Comparison of ENCODE assay signal across 8 cellular contexts in the genomic region with DNA sequence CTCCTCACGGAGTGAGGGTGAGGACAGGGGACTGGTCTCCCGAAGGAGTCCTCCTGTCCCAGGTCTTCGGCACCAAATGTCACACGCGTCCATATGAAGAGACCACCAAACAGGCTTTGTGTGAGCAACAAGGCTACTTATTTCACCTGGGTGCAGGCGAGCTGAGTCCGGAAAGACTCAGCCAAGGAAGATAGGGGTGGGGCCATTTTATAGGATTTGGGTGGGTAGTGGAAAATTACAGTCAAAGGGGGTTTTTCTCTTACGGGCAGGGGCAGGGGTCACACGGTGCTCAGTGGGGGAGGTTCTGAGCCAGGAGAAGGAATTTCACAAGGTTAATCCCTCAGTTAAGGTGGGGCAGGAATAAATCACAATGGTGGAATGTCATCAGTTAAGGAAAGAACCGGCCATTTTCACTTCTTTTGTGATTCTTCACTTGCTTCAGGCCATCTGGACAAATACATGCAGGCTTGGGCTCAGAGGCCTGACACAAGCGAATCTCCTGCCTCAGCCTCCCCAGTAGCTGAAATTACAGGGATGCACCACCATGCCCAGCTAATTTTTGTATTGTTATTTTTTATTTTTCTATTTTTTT. TPM values are rescaled to one million over a fixed set of nuclear protein-coding genes. Genes with fewer than 3 reads are reported as not detected.
DNase-seq lines count a peak whose midpoint lies in the region; ATAC-seq and TF ChIP-seq lines count a peak whose summit lies in the region.
"Not testable (repeated sequence)": the region's sequence is repeated elsewhere in the genome, so short reads cannot be mapped to it uniquely, and the experiment has no call there.
"Had no signal": no experiment of that assay in that cellular context is flagged by ENCODE, and none has a peak within 500 bp of the region (broad histone marks: within the 10 kb centered on the region; RNA-seq: fewer than 3 reads in every experiment).

No MANE protein-coding gene starts in this region.

- H3F3A ChIP-seq in neural progenitor cell (ENCODE audit: low read depth): peaks cover 10% of the 10 kb centered on the region

- H3K4me2 ChIP-seq in neural progenitor cell: not testable (repeated sequence)

- not testable (repeated sequence) for H3K9me3 Mint-ChIP-seq in neural progenitor cell

- DNase-seq in ELF-1 (ENCODE audit: low read depth, low spot score) (peak; percentile 83), cerebellar cortex (ENCODE audit: low spot score) (peak; percentile 54)
- not testable (repeated sequence) for DNase-seq in H7; T-helper 17 cell; neural progenitor cell (ENCODE audit: low spot score)

- not testable (repeated sequence) for TF ChIP-seq CTCF in neural progenitor cell (IDR thresholded peaks at IDR 0.05)

- not testable (repeated sequence) for H3K9ac ChIP-seq in iPS-18a (ENCODE audit: low read length); neural progenitor cell

- H3K27me3 Mint-ChIP-seq in T-helper 17 cell: peaks cover 11% of the 10 kb centered on the region
- H3K27me3 Mint-ChIP-seq in neural progenitor cell (ENCODE audit: insufficient read depth, low read depth): not testable (repeated sequence)

- H3K4me3 ChIP-seq in H7 (ENCODE audit: insufficient read depth, low read depth, low read length) (peak overlapping the region; percentile 36; the same call in 1 of the 2 replicates), iPS-18a (ENCODE audit: low read length) (peak overlapping the region; percentile 2)
- H3K4me3 ChIP-seq in neural progenitor cell: not testable (repeated sequence)

- H3K27ac Mint-ChIP-seq in T-helper 17 cell: peak overlapping the region; percentile 4
- peak overlapping the region; percentile 46 for H3K27ac Mint-ChIP-seq in neural progenitor cell

- not testable (repeated sequence) for H2AFZ ChIP-seq in neural progenitor cell (replicated peaks)

- not testable (repeated sequence) for H3K27me3 ChIP-seq in H7 (ENCODE audit: control insufficient read depth, insufficient read depth, low read length); iPS-18a (ENCODE audit: control insufficient read depth, insufficient read depth, low read length); neural progenitor cell

- H3K4me1 Mint-ChIP-seq in T-helper 17 cell: not testable (repeated sequence)
- H3K4me1 Mint-ChIP-seq in neural progenitor cell: peaks cover 19% of the 10 kb centered on the region

- H3K79me2 ChIP-seq in neural progenitor cell (ENCODE audit: low read depth): not testable (repeated sequence)

- H3K4me1 ChIP-seq in iPS-18a (ENCODE audit: control insufficient read depth, low read depth, low read length): peaks cover 15% of the 10 kb centered on the region
- H3K4me1 ChIP-seq in neural progenitor cell: not testable (repeated sequence)

- H3K4me3 Mint-ChIP-seq in T-helper 17 cell, neural progenitor cell: not testable (repeated sequence)

- H3K36me3 Mint-ChIP-seq in T-helper 17 cell (ENCODE audit: low read depth); neural progenitor cell: not testable (repeated sequence)

- H3K9me3 ChIP-seq in T-helper 17 cell (ENCODE audit: control insufficient read depth, low read length, poor library complexity, severe bottlenecking); iPS-18a (ENCODE audit: control insufficient read depth, low read depth, low read length); neural progenitor cell (ENCODE audit: low read depth): not testable (repeated sequence)

- not testable (repeated sequence) for H3K27ac ChIP-seq in iPS-18a (ENCODE audit: low read length); neural progenitor cell

- H3K36me3 ChIP-seq in H7 (replicated peaks; ENCODE audit: control insufficient read depth, insufficient read depth, low read length); iPS-18a (ENCODE audit: control insufficient read depth, low read depth, low read length); neural progenitor cell: not testable (repeated sequence)

- ATAC-seq in T-helper 17 cell: not testable (repeated sequence)

- H4K20me1 ChIP-seq in neural progenitor cell (ENCODE audit: low read depth): not testable (repeated sequence)

RNA-seq across cellular contexts. Expression of a gene that starts 21.3 kb away (rescaled TPM):
- 105 and 151 TPM in 2 replicates for total RNA-seq in H7 (2014; rRNA removed; shearing (Covaris generic))
- under 1 TPM in 1 of 2 donors, not detected in 1; 0.03 TPM for total RNA-seq in T-helper 17 cell
- total RNA-seq in neural progenitor cell (ENCODE audit: low replicate concordance): 106 and 107 TPM in 2 replicates
- total RNA-seq: Calu3; CD4-positive, alpha-beta memory T cell had no signal

Comparison
In these comparisons a context has a peak if more than half of its experiments do, and no peak if none do; other contexts are left out.
1. RNA of a gene that starts 21.3 kb away (total RNA-seq): 106 to 107 TPM in neural progenitor cell and 105 to 151 TPM in H7; 0.03 TPM in T-helper 17 cell; every median in the first group is over 100 times any median in the second.